ENCODE assay signal across 12 cellular contexts in the genomic region with DNA sequence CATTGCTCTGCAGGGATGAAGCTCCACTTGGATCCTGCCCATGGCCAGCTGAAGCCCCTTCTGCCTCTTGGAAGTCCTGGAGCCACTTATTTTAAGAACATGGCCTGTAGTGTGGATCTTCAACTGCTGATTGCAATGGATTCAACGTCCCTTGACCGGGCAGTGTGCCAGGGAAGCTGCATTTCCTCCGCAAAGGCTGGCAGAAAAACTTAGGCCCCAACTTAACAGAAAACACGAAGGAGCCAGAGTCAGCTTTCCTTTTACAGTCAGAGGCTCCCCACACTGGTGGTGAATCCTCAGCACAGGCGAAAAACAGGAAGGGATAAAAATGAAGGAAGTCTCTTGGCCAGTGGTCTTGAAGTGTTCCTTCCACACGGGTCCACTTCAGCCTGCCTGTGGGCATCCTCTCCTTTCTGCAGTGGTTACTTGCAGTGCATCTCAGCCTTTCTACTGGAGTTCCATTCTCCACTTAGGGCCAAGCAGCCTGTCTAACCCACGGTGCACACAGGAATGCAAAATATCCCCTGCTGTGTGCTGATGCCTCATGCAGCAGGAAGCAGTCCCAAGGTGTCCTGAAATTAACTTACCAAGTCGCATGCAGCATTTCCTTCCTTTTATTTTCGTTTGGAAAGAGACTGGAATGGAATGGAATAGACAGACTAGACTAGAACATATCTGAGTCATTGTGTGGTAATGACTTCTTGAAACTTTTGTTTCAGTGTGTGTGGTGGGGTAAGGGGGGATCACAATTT. TPM values are rescaled to one million over a fixed set of nuclear protein-coding genes. Genes with fewer than 3 reads are reported as not detected.
A peak's percentile ranks its signal among the peaks of the same experiment; 100 is the strongest.
DNase-seq lines count a peak whose midpoint lies in the region; ATAC-seq and TF ChIP-seq lines count a peak whose summit lies in the region.
"Had no signal": no experiment of that assay in that cellular context is flagged by ENCODE, and none has a peak within 500 bp of the region (broad histone marks: within the 10 kb centered on the region; RNA-seq: fewer than 3 reads in every experiment).

No MANE protein-coding gene starts in this region.

- ATAC-seq in HG03378 (IDR thresholded peaks at IDR 0.05; ENCODE audit: unreplicated experiment), result no peak

- H3K9me3 ChIP-seq in spleen, result no peaks in the 10 kb centered on the region

- TF ChIP-seq POLR2A in spleen (IDR thresholded peaks at IDR 0.05), result no peak

- H3K27me3 ChIP-seq in spleen (replicated peaks in 1 of 7), result peaks cover 0 to 46% (median 0%) of the 10 kb centered on the region in 7 donors

- in situ Hi-C loops in G401 (cut with HindIII; ENCODE audit: low sequenced_read_pairs), result no loop called here

- H3K36me3 ChIP-seq in spleen, result no peaks in the 10 kb centered on the region

- peak; percentile 30 for DNase-seq in G401 (ENCODE audit: low spot score)
- DNase-seq in NCI-H226, result peak; percentile 64
- DNase-seq in epithelial cell of proximal tubule (ENCODE audit: low read depth), result peak; percentile 78
- peak; percentile 96 for DNase-seq in renal cortical epithelial cell (ENCODE audit: low read depth)
- no peak for DNase-seq in spleen
- no peak for DNase-seq in NCI-H187 treated with DMSO at 0.1 percent for 48 hours (lab: John Stamatoyannopoulos, UW)
- DNase-seq in activated CD8-positive, alpha-beta memory T cell treated with anti-CD3 and anti-CD28 coated beads for 24 hours, result no peak
- DNase-seq: activated effector memory CD4-positive, alpha-beta T cell treated with anti-CD3 and anti-CD28 coated beads, Interleukin-2, amount 50 U/mL, for 16 hours; KG1 had no signal

- peaks cover 0 to 7% (median 0%) of the 10 kb centered on the region in 6 donors for H3K4me1 ChIP-seq in spleen

- WGBS in spleen, 5 donors, result 23 to 43% (median 29%) methylated on average over 9 of the region's 9 CpGs

- intact Hi-C loops in spleen (cut with DNase I; ENCODE audit: low total_unique reads), result no loop called here

- H3K4me3 ChIP-seq in epithelial cell of proximal tubule (ENCODE audit: low read depth, low read length), result no peak overlapping the region
- no peak overlapping the region for H3K4me3 ChIP-seq in spleen
- H3K4me3 ChIP-seq: SK-N-MC had no signal

- H3K27ac ChIP-seq in spleen, result no peak overlapping the region
- H3K27ac ChIP-seq: SK-N-MC had no signal

- peak; percentile 15 for TF ChIP-seq CTCF in epithelial cell of proximal tubule (conservative IDR thresholded peaks at IDR 0.05; ENCODE audit: low read depth, low read length)
- no peak for TF ChIP-seq CTCF in spleen (IDR thresholded peaks at IDR 0.05 in 8 of 11, conservative IDR thresholded peaks at IDR 0.05 in 3 of 11)

RNA-seq across cellular contexts. Expression of a gene that starts 26.1 kb away (rescaled TPM):
- total RNA-seq in G401 (2014; rRNA removed; shearing (Covaris generic)), result not detected in 2 replicates
- total RNA-seq in epithelial cell of proximal tubule (2.0 and 2.1 TPM in 2 replicates), renal cortical epithelial cell (0.52 and 0.65 TPM in 2 replicates), spleen (under 1 TPM in 3 of 7 donors, not detected in 4; 0.10 to 0.21 (median 0.20) TPM)
- polyA plus RNA-seq in spleen, result under 1 TPM; 0.10 to 0.33 (median 0.13) TPM
- total RNA-seq: H1 had no signal

Comparison
In these comparisons a context has a peak if more than half of its experiments do, and no peak if none do; other contexts are left out.
1. DNase-seq: peak in G401 (single experiment), NCI-H226 (single experiment), epithelial cell of proximal tubule (single experiment) and renal cortical epithelial cell (single experiment); none in spleen (single experiment), NCI-H187 treated with DMSO at 0.1 percent for 48 hours (single experiment) and activated CD8-positive, alpha-beta memory T cell treated with anti-CD3 and anti-CD28 coated beads for 24 hours (single experiment).